In the genomic region with DNA sequence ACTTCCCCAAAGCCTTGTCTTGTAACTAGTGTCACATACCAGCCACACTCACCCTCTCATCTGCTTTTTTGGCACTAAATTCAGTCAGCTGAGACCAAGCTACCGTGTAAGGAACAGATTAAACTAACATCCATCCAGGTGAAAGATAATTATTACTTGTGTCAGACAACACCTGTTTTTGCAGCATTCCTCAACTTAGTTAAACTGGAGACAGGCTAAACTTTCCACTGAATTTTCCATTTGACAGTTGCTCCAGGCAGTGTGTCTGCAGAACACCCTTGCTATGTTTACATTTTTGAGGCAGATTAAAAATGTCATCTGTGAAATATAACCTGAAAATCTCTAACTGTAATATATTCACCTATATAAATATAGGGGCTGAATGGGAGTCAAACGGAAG, we compare ENCODE assay signal across 20 cellular contexts.
"Had no signal": no experiment of that assay in that cellular context is flagged by ENCODE, and none has a peak within 500 bp of the region (broad histone marks: within the 10 kb centered on the region; RNA-seq: fewer than 3 reads in every experiment).

No MANE protein-coding gene starts in this region.

- H3K36me3 ChIP-seq: colonic mucosa, neutrophil, right atrium auricular region, sigmoid colon, stomach, thoracic aorta, transverse colon had no signal

- H3K4me3 ChIP-seq: colonic mucosa, hepatocyte, mucosa of descending colon, right atrium auricular region, sigmoid colon, skin epidermis, stomach, thoracic aorta, transverse colon had no signal

- H3K27ac ChIP-seq: colonic mucosa, hepatocyte, neutrophil, right atrium auricular region, sigmoid colon, skin epidermis, stomach, thoracic aorta, transverse colon had no signal

- H3K4me1 ChIP-seq: colonic mucosa, right atrium auricular region, stomach, transverse colon had no signal

- H3K4me3 Mint-ChIP-seq: naive thymus-derived CD8-positive, alpha-beta T cell had no signal

- H3K9me3 ChIP-seq: colonic mucosa, mucosa of descending colon, neutrophil, right atrium auricular region, sigmoid colon, stomach, thoracic aorta, transverse colon had no signal

- H2AFZ ChIP-seq: hepatocyte had no signal

- H3K79me2 ChIP-seq: hepatocyte had no signal

- DNase-seq: colonic mucosa; dermis blood vessel endothelial cell; foreskin melanocyte; head of caudate nucleus; left colon; mucosa of descending colon; naive thymus-derived CD8-positive, alpha-beta T cell; posterior cingulate gyrus; sigmoid colon; stimulated activated naive CD4-positive, alpha-beta T cell; stomach; substantia nigra; transverse colon had no signal

- H3K27me3 ChIP-seq: colonic mucosa, hepatocyte, right atrium auricular region, sigmoid colon, transverse colon had no signal

- FAIRE-seq: endothelial cell of umbilical vein, urothelium cell line had no signal

- H3K27ac Mint-ChIP-seq: naive thymus-derived CD8-positive, alpha-beta T cell had no signal

- H3K4me2 ChIP-seq: hepatocyte had no signal
